ENCODE assay signal across 16 cellular contexts in genomic region chr15:25087137-25087536, GRCh38.
DNase-seq lines count a peak whose midpoint lies in the region; ATAC-seq, FAIRE-seq and TF ChIP-seq lines count a peak whose summit lies in the region.
"Had no signal": no experiment of that assay in that cellular context is flagged by ENCODE, and none has a peak within 500 bp of the region (broad histone marks: within the 10 kb centered on the region; RNA-seq: fewer than 3 reads in every experiment).

No MANE protein-coding gene starts in this region.

- H3K27ac ChIP-seq in RWPE2 (ENCODE audit: poor library complexity, severe bottlenecking) = no peak overlapping the region
- no peak overlapping the region for H3K27ac ChIP-seq in H1 (ENCODE audit: low read depth, low read length)
- H3K27ac ChIP-seq in RWPE1 = no peak overlapping the region
- H3K27ac ChIP-seq in SK-N-SH (ENCODE audit: low read depth in 2 of 2, low read length in 1 of 2) = no peak overlapping the region
- H3K27ac ChIP-seq: A549, C4-2B had no signal

- no peak overlapping the region for H4K5ac ChIP-seq in H1 (ENCODE audit: insufficient read length, low read depth, low read length)

- POLR2A ChIA-PET in H1 (lab: Charles Lee; ENCODE audit: partially characterized antibody) (interaction anchor here (1.7 kb wide), 1 partner anchor 10 kb away, joined by 5 read pairs; no protein-coding TSS in a partner anchor), RWPE1 (lab: Yijun Ruan, JAX; ENCODE audit: low non-redundant PET) (no interaction called here), SK-N-SH (lab: Yijun Ruan, JAX) (no interaction called here)

- whole genome bisulfite sequencing in H1 (ENCODE audit: extremely low coverage in 1 of 2, insufficient coverage in 1 of 2, insufficient read length in 1 of 2, insufficient replicate concordance in 2 of 2, low coverage in 1 of 2, low lambda C conversion rate in 2 of 2, missing lambda C conversion rate in 1 of 2), 2 experiments = 84% methylated on average over 8 of the region's 8 CpGs; no CpG with 5 or more reads in 1 of the 2 experiments
- WGBS in SK-N-SH (ENCODE audit: low lambda C conversion rate) = 41% methylated on average over 5 of the region's 8 CpGs

- no peak overlapping the region for H2BK5ac ChIP-seq in H1 (ENCODE audit: low read depth, low read length)

- H3K23ac ChIP-seq in H1 (ENCODE audit: insufficient read length) = no peak overlapping the region

- H2BK12ac ChIP-seq in H1 (ENCODE audit: low read depth, low read length) = no peak overlapping the region

- no peak for TF ChIP-seq CTCF in RWPE2 (IDR thresholded peaks at IDR 0.05; ENCODE audit: poor library complexity, severe bottlenecking)
- TF ChIP-seq CTCF in H1 (IDR thresholded peaks at IDR 0.05; ENCODE audit: control extremely low read depth in 1 of 3, insufficient read depth in 1 of 3, low read depth in 1 of 3, low read length in 3 of 3) = no peak
- no peak for TF ChIP-seq CTCF in type B pancreatic cell (conservative IDR thresholded peaks at IDR 0.05)
- no peak for TF ChIP-seq CTCF in RWPE1 (conservative IDR thresholded peaks at IDR 0.05; ENCODE audit: low read depth)
- no peak for TF ChIP-seq CTCF in SK-N-SH (IDR thresholded peaks at IDR 0.05)

- H3K14ac ChIP-seq in H1 (ENCODE audit: insufficient read length) = no peak overlapping the region

- DNase-seq in RWPE2 (ENCODE audit: low spot score) (peak; percentile 2), H1 (ENCODE audit: low read depth in 1 of 2, low spot score in 2 of 2) (no peak), mesenteric fat pad (ENCODE audit: low spot score) (peak; percentile 62), type B pancreatic cell (ENCODE audit: extremely low spot score, unreplicated experiment) (peak; percentile 29), GF-D8 (lab: John Stamatoyannopoulos, UW) (no peak), RWPE1 (ENCODE audit: low spot score) (no peak), SK-N-SH (no peak)
- DNase-seq: BE2C had no signal

- H3K9me3 Mint-ChIP-seq in type B pancreatic cell = peaks cover 14% of the 10 kb centered on the region

- no peak overlapping the region for H2BK120ac ChIP-seq in H1 (replicated peaks; ENCODE audit: low read depth, low read length)

- H3K4me3 Mint-ChIP-seq in type B pancreatic cell = no peak overlapping the region
- H3K4me3 Mint-ChIP-seq: CD8-positive, alpha-beta T cell; IgD-negative memory B cell had no signal

- no peak overlapping the region for H4K8ac ChIP-seq in H1 (ENCODE audit: extremely low read depth, insufficient read depth, low read length)

- no peaks in the 10 kb centered on the region for H3K9me2 ChIP-seq in SK-N-SH

- peaks cover 86% of the 10 kb centered on the region for H3K36me3 Mint-ChIP-seq in type B pancreatic cell

- no peak for TF ChIP-seq EP300 in H1 (IDR thresholded peaks at IDR 0.05; ENCODE audit: borderline replicate concordance in 1 of 2, low read depth in 2 of 2, low read length in 2 of 2)
- no peak for TF ChIP-seq EP300 in SK-N-SH (IDR thresholded peaks at IDR 0.05; ENCODE audit: borderline replicate concordance in 1 of 2, low read depth in 1 of 2, low read length in 1 of 2)

- no peak overlapping the region for H2AFZ ChIP-seq in H1 (ENCODE audit: low read length)
- no peak overlapping the region for H2AFZ ChIP-seq in SK-N-SH (ENCODE audit: low read depth)

- H3K79me2 ChIP-seq in H1 (ENCODE audit: control insufficient read depth in 1 of 2, insufficient read depth in 2 of 2, low read length in 2 of 2) (peaks cover 0 to 79% of the 10 kb centered on the region in 2 experiments; a peak in 3 of 4 replicates), SK-N-SH (ENCODE audit: insufficient read depth) (no peaks in the 10 kb centered on the region)

- H3K9ac ChIP-seq in H1 (replicated peaks in 1 of 4; ENCODE audit: extremely low read depth in 1 of 4, low read depth in 3 of 4, low read length in 3 of 4) (no peak overlapping the region), SK-N-SH (no peak overlapping the region)

- H3K56ac ChIP-seq in H1 (replicated peaks; ENCODE audit: insufficient read length, low read depth, low read length) = no peak overlapping the region

- H2BK20ac ChIP-seq in H1 (ENCODE audit: low read length) = no peak overlapping the region

- H3K27me3 ChIP-seq in RWPE2 (ENCODE audit: insufficient read depth, poor library complexity, severe bottlenecking) (no peaks in the 10 kb centered on the region), H1 (replicated peaks in 1 of 4; ENCODE audit: control insufficient read depth in 3 of 4, extremely low read depth in 1 of 4, insufficient read depth in 3 of 4, low read length in 3 of 4) (no peaks in the 10 kb centered on the region), SK-N-SH (ENCODE audit: insufficient read depth) (no peaks in the 10 kb centered on the region)
- H3K27me3 ChIP-seq: BE2C had no signal

- H3K4me2 ChIP-seq in H1 (ENCODE audit: insufficient read depth in 1 of 2, low read depth in 2 of 2, low read length in 2 of 2) = no peak overlapping the region
- H3K4me2 ChIP-seq in SK-N-SH = no peak overlapping the region
- H3K4me2 ChIP-seq: A549 had no signal

- H3K4me3 ChIP-seq in RWPE2 (ENCODE audit: severe bottlenecking) (no peak overlapping the region), H1 (ENCODE audit: extremely low read depth in 1 of 4, insufficient read depth in 2 of 4, low read depth in 3 of 4, low read length in 4 of 4) (no peak overlapping the region), SK-N-SH (ENCODE audit: low read depth in 2 of 2, low read length in 1 of 2) (no peak overlapping the region)
- H3K4me3 ChIP-seq: A549, GM12878 had no signal

- peaks cover 68% of the 10 kb centered on the region for H3K36me3 ChIP-seq in RWPE2 (ENCODE audit: low read depth)
- peaks cover 61 to 88% (median 81%) of the 10 kb centered on the region in 4 experiments for H3K36me3 ChIP-seq in H1 (ENCODE audit: control insufficient read depth in 2 of 4, insufficient read depth in 4 of 4, low read length in 3 of 4)
- H3K36me3 ChIP-seq in SK-N-SH (replicated peaks in 1 of 2; ENCODE audit: control insufficient read depth in 1 of 2, insufficient read depth in 2 of 2, low read length in 1 of 2) = peaks cover 21 to 73% of the 10 kb centered on the region in 2 experiments

- no peaks in the 10 kb centered on the region for H3K4me1 ChIP-seq in RWPE2 (ENCODE audit: insufficient read depth, poor library complexity, severe bottlenecking)
- no peaks in the 10 kb centered on the region for H3K4me1 ChIP-seq in H1 (replicated peaks in 1 of 4; ENCODE audit: control insufficient read depth in 3 of 4, insufficient read depth in 4 of 4, low read length in 3 of 4)
- no peaks in the 10 kb centered on the region for H3K4me1 ChIP-seq in SK-N-SH (ENCODE audit: control insufficient read depth in 1 of 2, insufficient read depth in 2 of 2, low read depth in 1 of 2, low read length in 1 of 2)
- H3K4me1 ChIP-seq: A549, BE2C, Caco-2 had no signal

- H2BK15ac ChIP-seq in H1 (ENCODE audit: low read length) = no peak overlapping the region

- no peak for TF ChIP-seq POLR2A in H1 (IDR thresholded peaks at IDR 0.05; ENCODE audit: control extremely low read depth in 1 of 2, low read depth in 2 of 2, low read length in 2 of 2)

- peaks cover 4% of the 10 kb centered on the region; the same call in 1 of the 2 replicates for H3K79me1 ChIP-seq in H1 (ENCODE audit: low read depth, low read length)

- no peak overlapping the region for H3K27ac Mint-ChIP-seq in type B pancreatic cell
- H3K27ac Mint-ChIP-seq: CD8-positive, alpha-beta T cell; IgD-negative memory B cell had no signal

- H3K4me1 Mint-ChIP-seq in type B pancreatic cell (ENCODE audit: unreplicated experiment) = no peaks in the 10 kb centered on the region
- H3K4me1 Mint-ChIP-seq: IgD-negative memory B cell had no signal

- ATAC-seq in RWPE2 (ENCODE audit: low read depth) = no peak
- ATAC-seq: A549; CD8-positive, alpha-beta T cell; GM12878 had no signal

- H3K27me3 Mint-ChIP-seq in type B pancreatic cell = no peaks in the 10 kb centered on the region
- H3K27me3 Mint-ChIP-seq: IgD-negative memory B cell had no signal

- no peak overlapping the region for H4K91ac ChIP-seq in H1 (replicated peaks; ENCODE audit: insufficient read length, low read length)

- H3K23me2 ChIP-seq in H1 (ENCODE audit: low read depth, low read length) = no peaks in the 10 kb centered on the region

- TF ChIP-seq RAD21 in H1 (IDR thresholded peaks at IDR 0.05 in 1 of 2, conservative IDR thresholded peaks at IDR 0.05 in 1 of 2; ENCODE audit: low read depth in 2 of 2, low read length in 2 of 2) (no peak), SK-N-SH (IDR thresholded peaks at IDR 0.05; ENCODE audit: low read length) (no peak)

- H2AK5ac ChIP-seq in H1 (ENCODE audit: low read depth, low read length) = no peak overlapping the region

- no peak overlapping the region for H3K4ac ChIP-seq in H1 (replicated peaks; ENCODE audit: insufficient read length, low read depth, low read length)

- H3F3A ChIP-seq in SK-N-SH (replicated peaks; ENCODE audit: insufficient read depth) = no peaks in the 10 kb centered on the region

- no peak for FAIRE-seq in H1 (lab: Jason Lieb, UNC)
- FAIRE-seq: A549, GM12878, GM18507, H54 had no signal

- peaks cover 15% of the 10 kb centered on the region for H3K9me3 ChIP-seq in RWPE2 (ENCODE audit: severe bottlenecking)
- peaks cover 27 to 53% of the 10 kb centered on the region in 2 experiments for H3K9me3 ChIP-seq in H1 (ENCODE audit: insufficient read depth in 2 of 2, low read depth in 1 of 2, low read length in 1 of 2)
- H3K9me3 ChIP-seq in SK-N-SH = no peaks in the 10 kb centered on the region
- H3K9me3 ChIP-seq: BE2C had no signal

- CTCF ChIA-PET in H1 (lab: Charles Lee; ENCODE audit: partially characterized antibody) = no interaction called here
- CTCF ChIA-PET in RWPE1 (lab: Yijun Ruan, JAX) = no interaction called here
- CTCF ChIA-PET in SK-N-SH (lab: Yijun Ruan, JAX) = no interaction called here

- H3K18ac ChIP-seq in H1 (ENCODE audit: extremely low read depth, low read length) = no peak overlapping the region

- H4K20me1 ChIP-seq in H1 (replicated peaks in 1 of 2; ENCODE audit: control insufficient read depth in 1 of 2, insufficient read depth in 2 of 2, low read length in 2 of 2) (peaks cover 7 to 9% of the 10 kb centered on the region in 2 experiments), SK-N-SH (ENCODE audit: insufficient read depth) (no peaks in the 10 kb centered on the region)

TF ChIP-seq in H1, 55 proteins besides CTCF, POLR2A, EP300 and RAD21:
- TF ChIP-seq POLR2AphosphoS5 (IDR thresholded peaks at IDR 0.05; ENCODE audit: low read depth, low read length) (peak; percentile 21; the same call in 1 of the 2 replicates), CREB1 (IDR thresholded peaks at IDR 0.05) (no peak)

TF ChIP-seq in SK-N-SH, 30 proteins besides CTCF, POLR2A, EP300 and RAD21 (continues in another document):
- no peak for TF ChIP-seq JUND (IDR thresholded peaks at IDR 0.05)
- no peak for TF ChIP-seq ELF1 (IDR thresholded peaks at IDR 0.05)
- TF ChIP-seq USF2 (IDR thresholded peaks at IDR 0.05; ENCODE audit: borderline replicate concordance, low read depth, low read length) = no peak
- no peak for TF ChIP-seq SIN3A (IDR thresholded peaks at IDR 0.05; ENCODE audit: borderline replicate concordance, low read depth, low read length)

Comparison
In these comparisons a context has a peak if more than half of its experiments do, and no peak if none do; other contexts are left out.
1. DNase-seq: peak in RWPE2 (single experiment), mesenteric fat pad (single experiment) and type B pancreatic cell (single experiment); none in H1 (0 of 2), GF-D8 (single experiment), RWPE1 (single experiment) and SK-N-SH (single experiment).